Comparison of ENCODE assay signal across 2 cellular contexts in genomic region chr1:40979241-40980067, GRCh38.
TF ChIP-seq lines count a peak whose summit lies in the region.

TSS of gene CTPS1 (plus strand) at chr1:40979696. CDS start at chr1:40983291, 3,595 bp downstream.

TF ChIP-seq in A549, 52 proteins besides CTCF, POLR2A, EP300 and RAD21 (continued from another document):
- peak; percentile 63; the same call in 1 of the 2 replicates for TF ChIP-seq E2F6 (IDR thresholded peaks at IDR 0.05; ENCODE audit: borderline replicate concordance, low read depth)
- TF ChIP-seq HOXA7 (CRISPR knock-in tag; IDR thresholded peaks at IDR 0.05) = no peak
- no peak for TF ChIP-seq CHD4 (IDR thresholded peaks at IDR 0.05; ENCODE audit: borderline replicate concordance)
- TF ChIP-seq ATOH8 (CRISPR knock-in tag; IDR thresholded peaks at IDR 0.05; ENCODE audit: low read depth) = no peak

TF ChIP-seq in GM12878, 131 proteins besides CTCF, POLR2A, EP300 and RAD21 (continued from another document):
- peak; percentile 27; the same call in 1 of the 2 replicates for TF ChIP-seq ZBTB40 (IDR thresholded peaks at IDR 0.05; ENCODE audit: borderline replicate concordance)
- peak; percentile 82; the same call in 1 of the 2 replicates for TF ChIP-seq SMARCA5 (IDR thresholded peaks at IDR 0.05)
- TF ChIP-seq IKZF1 (conservative IDR thresholded peaks at IDR 0.05) = peak; percentile 68
- peak in 1 of 2 experiments; percentile 65; a peak in 1 of 3 replicates for TF ChIP-seq EGR1 (IDR thresholded peaks at IDR 0.05; ENCODE audit: borderline replicate concordance in 1 of 2, low read depth in 2 of 2, low read length in 2 of 2)
- TF ChIP-seq POLR2AphosphoS5 (IDR thresholded peaks at IDR 0.05; ENCODE audit: low read length) = peak; percentile 75; the same call in 1 of the 2 replicates
- TF ChIP-seq IRF4 (IDR thresholded peaks at IDR 0.05; ENCODE audit: low read depth, low read length) = 0 out of 2 replicates have a peak, but pooled peaks have one; percentile 25
- TF ChIP-seq SPI1 (IDR thresholded peaks at IDR 0.05; ENCODE audit: borderline replicate concordance, insufficient read depth, low read depth, low read length) = 0 out of 2 replicates have a peak, but pooled peaks have one; percentile 10
- TF ChIP-seq ZNF217 (IDR thresholded peaks at IDR 0.05) = peak; percentile 87
- TF ChIP-seq HDGF (IDR thresholded peaks at IDR 0.05) = no peak
- peak; percentile 44; the same call in 1 of the 2 replicates for TF ChIP-seq ZNF687 (IDR thresholded peaks at IDR 0.05)
- TF ChIP-seq MEF2A (IDR thresholded peaks at IDR 0.05; ENCODE audit: insufficient read depth, low read depth, low read length) = 0 out of 2 replicates have a peak, but pooled peaks have one; percentile 9
- TF ChIP-seq YY1 (IDR thresholded peaks at IDR 0.05; ENCODE audit: low read depth, low read length) = peak; percentile 8; the same call in 1 of the 2 replicates
- TF ChIP-seq ASH2L (IDR thresholded peaks at IDR 0.05; ENCODE audit: borderline replicate concordance, low read depth) = 0 out of 2 replicates have a peak, but pooled peaks have one; percentile 65
- peak; percentile 93 for TF ChIP-seq LARP7 (IDR thresholded peaks at IDR 0.05)
- 0 out of 2 replicates have a peak, but pooled peaks have one; percentile 36 for TF ChIP-seq CREM (IDR thresholded peaks at IDR 0.05; ENCODE audit: low read depth)
- no peak for TF ChIP-seq KAT2A (conservative IDR thresholded peaks at IDR 0.05; ENCODE audit: control insufficient read depth, low read depth, low read length)
